Comparison of ENCODE assay signal across 10 cellular contexts in genomic region chr1:235073331-235073967, GRCh38. TPM values are rescaled to one million over a fixed set of nuclear protein-coding genes. Genes with fewer than 3 reads are reported as not detected.
DNase-seq lines count a peak whose midpoint lies in the region; ATAC-seq and TF ChIP-seq lines count a peak whose summit lies in the region.
"Had no signal": no experiment of that assay in that cellular context is flagged by ENCODE, and none has a peak within 500 bp of the region (broad histone marks: within the 10 kb centered on the region; RNA-seq: fewer than 3 reads in every experiment).

No MANE protein-coding gene starts in this region.

- H3K9me3 Mint-ChIP-seq in activated T-cell treated with anti-CD3 and anti-CD28 coated beads, Interleukin-2, amount 50 U/mL, for 4 hours = no peaks in the 10 kb centered on the region
- H3K9me3 Mint-ChIP-seq: activated naive CD8-positive, alpha-beta T cell treated with anti-CD3 and anti-CD28 coated beads, Interleukin-2, amount 10 ng/mL, durations not matched to agents 7 days and 5 days had no signal

- no peak overlapping the region for H3K4me3 Mint-ChIP-seq in activated T-cell treated with anti-CD3 and anti-CD28 coated beads, Interleukin-2, amount 50 U/mL, for 4 hours
- H3K4me3 Mint-ChIP-seq: activated naive CD8-positive, alpha-beta T cell treated with anti-CD3 and anti-CD28 coated beads, Interleukin-2, amount 10 ng/mL, durations not matched to agents 7 days and 5 days; T-helper 17 cell had no signal

- H3K27ac ChIP-seq in foreskin keratinocyte = peak overlapping the region; percentile 96

- peaks cover 26% of the 10 kb centered on the region for H3K4me1 Mint-ChIP-seq in activated T-cell treated with anti-CD3 and anti-CD28 coated beads, Interleukin-2, amount 50 U/mL, for 4 hours (ENCODE audit: low read depth)

- intact Hi-C loops in posterior vena cava (cut with DNase I) = loop anchor here in 1 of 2 donors (10.0 kb wide), 1 partner anchor 349 kb away; no protein-coding TSS in a partner anchor

- DNase-seq in CD1c-positive myeloid dendritic cell (ENCODE audit: extremely low spot score) (peak; percentile 85), RPMI7951 (ENCODE audit: low read depth) (peak; percentile 89), foreskin keratinocyte (peak; percentile 72 to 79), posterior vena cava (ENCODE audit: low spot score) (peak; percentile 85), NAMALWA (ENCODE audit: low spot score) (no peak)
- no peak for DNase-seq in activated T-cell treated with anti-CD3 and anti-CD28 coated beads, Interleukin-2, amount 50 U/mL, for 4 hours
- DNase-seq: activated naive CD8-positive, alpha-beta T cell treated with anti-CD3 and anti-CD28 coated beads, Interleukin-2, amount 10 ng/mL, durations not matched to agents 7 days and 5 days; T-helper 17 cell had no signal

- H3K27me3 ChIP-seq in foreskin keratinocyte = no peaks in the 10 kb centered on the region

- no peaks in the 10 kb centered on the region for H3K36me3 Mint-ChIP-seq in activated T-cell treated with anti-CD3 and anti-CD28 coated beads, Interleukin-2, amount 50 U/mL, for 4 hours (ENCODE audit: insufficient read depth)
- H3K36me3 Mint-ChIP-seq: activated naive CD8-positive, alpha-beta T cell treated with anti-CD3 and anti-CD28 coated beads, Interleukin-2, amount 10 ng/mL, durations not matched to agents 7 days and 5 days had no signal

- no peak for TF ChIP-seq CTCF in foreskin keratinocyte (conservative IDR thresholded peaks at IDR 0.05)

- ATAC-seq in foreskin keratinocyte (peak; percentile 36), GM21367 (IDR thresholded peaks at IDR 0.05; ENCODE audit: unreplicated experiment) (no peak), GM18498 (IDR thresholded peaks at IDR 0.05; ENCODE audit: unreplicated experiment) (no peak)
- ATAC-seq in activated T-cell treated with anti-CD3 and anti-CD28 coated beads, Interleukin-2, amount 50 U/mL, for 4 hours = no peak

- H3K27me3 Mint-ChIP-seq in activated T-cell treated with anti-CD3 and anti-CD28 coated beads, Interleukin-2, amount 50 U/mL, for 4 hours (ENCODE audit: low read depth) = no peaks in the 10 kb centered on the region
- H3K27me3 Mint-ChIP-seq: T-helper 17 cell had no signal

- peaks cover 38% of the 10 kb centered on the region for H3K4me1 ChIP-seq in foreskin keratinocyte

RNA-seq across cellular contexts. Expression of gene TOMM20, which starts 55.2 kb away (rescaled TPM):
- 68.8 and 74.9 TPM in 2 replicates for total RNA-seq in RPMI7951 (2014; rRNA removed; shearing (Covaris generic))
- total RNA-seq in foreskin keratinocyte (84.7 and 90.6 TPM in 2 replicates), posterior vena cava (10 to 100 TPM; 75.4 to 86.2 TPM)
- polyA plus RNA-seq in foreskin keratinocyte = 91.0 and 95.9 TPM in 2 replicates
- 100 to 1,000 TPM; 154 to 173 (median 172) TPM for total RNA-seq in activated T-cell treated with anti-CD3 and anti-CD28 coated beads, Interleukin-2, amount 50 U/mL, for 4 hours

Comparison
In these comparisons a context has a peak if more than half of its experiments do, and no peak if none do; other contexts are left out.
1. DNase-seq: peak in CD1c-positive myeloid dendritic cell (single experiment), RPMI7951 (single experiment), foreskin keratinocyte (2 of 2) and posterior vena cava (single experiment); none in NAMALWA (single experiment) and activated T-cell treated with anti-CD3 and anti-CD28 coated beads, Interleukin-2, amount 50 U/mL, for 4 hours (single experiment).